ENCODE assay signal across 25 cellular contexts in genomic region chr6:40959781-40960327, GRCh38.
"Had no signal": no experiment of that assay in that cellular context is flagged by ENCODE, and none has a peak within 500 bp of the region (broad histone marks: within the 10 kb centered on the region; RNA-seq: fewer than 3 reads in every experiment).

No MANE protein-coding gene starts in this region.

- H3K9ac ChIP-seq: KMS-11 had no signal

- H3K4me2 ChIP-seq: KMS-11 had no signal

- H3K4me1 Mint-ChIP-seq: brain had no signal

- H3K27ac ChIP-seq: adrenal gland, KMS-11, RWPE1, SK-N-MC had no signal

- H3K4me3 ChIP-seq: adrenal gland, SK-N-MC had no signal

- H3K4me3 Mint-ChIP-seq: activated CD4-positive, alpha-beta T cell treated with anti-CD3 and anti-CD28 coated beads for 36 hours; activated CD4-positive, alpha-beta T cell treated with anti-CD3 and anti-CD28 coated beads, Interleukin-2, amount 10 ng/mL, durations not matched to agents 7 days and 5 days; activated CD8-positive, alpha-beta T cell treated with anti-CD3 and anti-CD28 coated beads, Interleukin-2, amount 10 ng/mL, durations not matched to agents 7 days and 5 days; activated naive CD4-positive, alpha-beta T cell treated with anti-CD3 and anti-CD28 coated beads for 36 hours; activated T-cell treated with anti-CD3 and anti-CD28 coated beads, Interleukin-2, amount 50 U/mL, for 24 hours; brain had no signal

- H3K4me1 ChIP-seq: adrenal gland had no signal

- H3K27me3 Mint-ChIP-seq: activated T-cell treated with anti-CD3 and anti-CD28 coated beads, Interleukin-2, amount 50 U/mL, for 24 hours; brain had no signal

- H3K27ac Mint-ChIP-seq: activated CD4-positive, alpha-beta T cell treated with anti-CD3 and anti-CD28 coated beads for 36 hours; activated CD4-positive, alpha-beta T cell treated with anti-CD3 and anti-CD28 coated beads, Interleukin-2, amount 10 ng/mL, durations not matched to agents 7 days and 5 days; activated CD8-positive, alpha-beta T cell treated with anti-CD3 and anti-CD28 coated beads, Interleukin-2, amount 10 ng/mL, durations not matched to agents 7 days and 5 days; activated naive CD4-positive, alpha-beta T cell treated with anti-CD3 and anti-CD28 coated beads for 36 hours; activated T-cell treated with anti-CD3 and anti-CD28 coated beads, Interleukin-2, amount 50 U/mL, for 24 hours; activated T-helper 2 cell treated with anti-CD3 and anti-CD28 coated beads, Interferon-gamma antibody, Interleukin-2, Interleukin-4, amounts not matched to agents 10 μg/mL and 5 μg/mL and 100 μg/mL, durations not matched to agents 14 hours and 24 hours and 36 hours had no signal

- DNase-seq: activated CD4-positive, alpha-beta T cell treated with anti-CD3 and anti-CD28 coated beads for 36 hours; activated CD4-positive, alpha-beta T cell treated with anti-CD3 and anti-CD28 coated beads, Interleukin-2, amount 10 ng/mL, durations not matched to agents 7 days and 5 days; activated CD4-positive, alpha-beta T cell treated with anti-CD3 and anti-CD28 coated beads, Interleukin-2, amount 50 U/mL, for 48 hours; activated CD8-positive, alpha-beta T cell treated with anti-CD3 and anti-CD28 coated beads, Interleukin-2, amount 10 ng/mL, durations not matched to agents 7 days and 5 days; activated gamma-delta T cell; activated naive CD4-positive, alpha-beta T cell treated with anti-CD3 and anti-CD28 coated beads for 36 hours; activated T-cell treated with anti-CD3 and anti-CD28 coated beads, Interleukin-2, amount 50 U/mL, for 24 hours; adrenal gland; central memory CD4-positive, alpha-beta T cell; MM.1S; MV-4-11; NCI-H1092; NCI-H1436 treated with DMSO at 0.1 percent for 48 hours; NCI-H2029; NCI-H345; NCI-H524 treated with DMSO at 0.1 percent for 48 hours; NK-92 treated with Interleukin-12 subunit alpha and Interleukin-12 subunit beta, amount 100 ng/mL, for 24 hours; PC-3; Right ventricle myocardium superior had no signal

- H3K27me3 ChIP-seq: adrenal gland had no signal

- H3K36me3 Mint-ChIP-seq: activated naive CD4-positive, alpha-beta T cell treated with anti-CD3 and anti-CD28 coated beads, Interleukin-2, amount 50 U/mL, for 72 hours; brain had no signal

- H3K9me3 Mint-ChIP-seq: activated CD4-positive, alpha-beta T cell treated with anti-CD3 and anti-CD28 coated beads, Interleukin-2, amount 10 ng/mL, durations not matched to agents 7 days and 5 days; activated naive CD4-positive, alpha-beta T cell treated with anti-CD3 and anti-CD28 coated beads for 36 hours; activated naive CD4-positive, alpha-beta T cell treated with anti-CD3 and anti-CD28 coated beads, Interleukin-2, amount 50 U/mL, for 72 hours; activated T-cell treated with anti-CD3 and anti-CD28 coated beads, Interleukin-2, amount 50 U/mL, for 24 hours; activated T-helper 2 cell treated with anti-CD3 and anti-CD28 coated beads, Interferon-gamma antibody, Interleukin-2, Interleukin-4, amounts not matched to agents 10 μg/mL and 5 μg/mL and 100 μg/mL, durations not matched to agents 14 hours and 24 hours and 36 hours; brain had no signal

- H3K9me3 ChIP-seq: adrenal gland had no signal

- H3K36me3 ChIP-seq: adrenal gland had no signal
